In the genomic region with DNA sequence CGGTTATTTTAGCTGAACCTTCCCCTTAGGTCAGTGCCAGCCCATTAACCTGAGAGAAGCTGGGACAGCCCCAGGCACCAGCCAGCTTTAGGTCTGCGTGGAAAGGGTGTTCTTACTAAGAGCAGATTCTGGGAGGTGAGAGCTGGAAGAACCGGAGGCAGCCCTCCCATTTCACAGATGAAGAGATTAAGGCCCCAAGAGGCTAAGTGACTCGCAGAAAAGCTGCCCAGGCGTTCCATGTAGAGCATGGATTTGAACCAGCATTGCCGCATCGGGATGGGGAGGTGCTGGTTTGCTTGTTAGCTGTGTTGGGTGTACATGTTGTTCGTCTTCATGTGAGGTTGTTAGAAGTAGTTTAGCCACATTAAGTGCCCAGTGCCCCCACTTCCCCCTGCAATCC, we compare ENCODE assay signal across 1 cellular context.
TF ChIP-seq lines count a peak whose summit lies in the region.

No MANE protein-coding gene starts in this region.

TF ChIP-seq in HepG2, 621 proteins besides CTCF, POLR2A, EP300 and RAD21 (continued from another document):
- TF ChIP-seq, protein P1, sequence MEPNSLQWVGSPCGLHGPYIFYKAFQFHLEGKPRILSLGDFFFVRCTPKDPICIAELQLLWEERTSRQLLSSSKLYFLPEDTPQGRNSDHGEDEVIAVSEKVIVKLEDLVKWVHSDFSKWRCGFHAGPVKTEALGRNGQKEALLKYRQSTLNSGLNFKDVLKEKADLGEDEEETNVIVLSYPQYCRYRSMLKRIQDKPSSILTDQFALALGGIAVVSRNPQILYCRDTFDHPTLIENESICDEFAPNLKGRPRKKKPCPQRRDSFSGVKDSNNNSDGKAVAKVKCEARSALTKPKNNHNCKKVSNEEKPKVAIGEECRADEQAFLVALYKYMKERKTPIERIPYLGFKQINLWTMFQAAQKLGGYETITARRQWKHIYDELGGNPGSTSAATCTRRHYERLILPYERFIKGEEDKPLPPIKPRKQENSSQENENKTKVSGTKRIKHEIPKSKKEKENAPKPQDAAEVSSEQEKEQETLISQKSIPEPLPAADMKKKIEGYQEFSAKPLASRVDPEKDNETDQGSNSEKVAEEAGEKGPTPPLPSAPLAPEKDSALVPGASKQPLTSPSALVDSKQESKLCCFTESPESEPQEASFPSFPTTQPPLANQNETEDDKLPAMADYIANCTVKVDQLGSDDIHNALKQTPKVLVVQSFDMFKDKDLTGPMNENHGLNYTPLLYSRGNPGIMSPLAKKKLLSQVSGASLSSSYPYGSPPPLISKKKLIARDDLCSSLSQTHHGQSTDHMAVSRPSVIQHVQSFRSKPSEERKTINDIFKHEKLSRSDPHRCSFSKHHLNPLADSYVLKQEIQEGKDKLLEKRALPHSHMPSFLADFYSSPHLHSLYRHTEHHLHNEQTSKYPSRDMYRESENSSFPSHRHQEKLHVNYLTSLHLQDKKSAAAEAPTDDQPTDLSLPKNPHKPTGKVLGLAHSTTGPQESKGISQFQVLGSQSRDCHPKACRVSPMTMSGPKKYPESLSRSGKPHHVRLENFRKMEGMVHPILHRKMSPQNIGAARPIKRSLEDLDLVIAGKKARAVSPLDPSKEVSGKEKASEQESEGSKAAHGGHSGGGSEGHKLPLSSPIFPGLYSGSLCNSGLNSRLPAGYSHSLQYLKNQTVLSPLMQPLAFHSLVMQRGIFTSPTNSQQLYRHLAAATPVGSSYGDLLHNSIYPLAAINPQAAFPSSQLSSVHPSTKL (CRISPR knock-in tag; IDR thresholded peaks at IDR 0.05) = no peak
